In the genomic region with DNA sequence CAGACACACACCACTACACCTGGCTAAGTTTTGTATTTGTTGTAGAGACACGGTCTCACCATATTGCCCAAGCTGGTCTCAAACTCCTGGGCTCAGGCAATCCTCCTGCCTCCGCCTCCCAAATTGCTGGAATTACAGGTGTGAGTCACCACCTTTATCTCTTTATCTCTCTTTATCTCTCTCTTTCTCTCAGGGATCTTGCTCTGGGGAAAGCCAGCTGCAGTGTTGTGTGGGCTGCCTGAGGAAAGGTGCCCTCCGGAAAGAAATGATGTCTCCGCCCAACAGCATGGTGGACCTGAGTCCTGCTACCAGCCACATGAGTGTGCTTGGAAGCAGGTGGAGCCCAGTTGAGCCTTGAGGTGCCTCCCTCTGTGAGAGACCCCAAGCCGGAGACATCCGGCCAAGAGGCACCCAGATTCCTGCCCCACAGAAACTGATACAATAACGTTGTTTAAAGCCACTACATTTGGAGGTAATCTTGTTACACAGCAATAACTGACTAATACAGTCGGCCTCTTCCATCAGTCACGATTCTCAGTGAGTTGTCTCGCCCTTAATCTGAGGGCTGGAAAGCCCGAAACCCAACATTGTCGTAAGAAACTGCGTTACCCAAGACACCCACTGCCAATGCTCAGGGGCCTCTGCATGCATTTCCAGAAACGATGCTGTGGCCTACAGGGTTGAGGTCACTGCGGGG, we compare ENCODE assay signal across 1 cellular context.
TF ChIP-seq lines count a peak whose summit lies in the region.

No MANE protein-coding gene starts in this region.

TF ChIP-seq in SK-N-SH treated with all-trans-retinoic acid at 6 μM for 48 hours, 23 proteins besides CTCF, POLR2A, EP300 and RAD21 (continued from another document):
- TF ChIP-seq, protein P1, sequence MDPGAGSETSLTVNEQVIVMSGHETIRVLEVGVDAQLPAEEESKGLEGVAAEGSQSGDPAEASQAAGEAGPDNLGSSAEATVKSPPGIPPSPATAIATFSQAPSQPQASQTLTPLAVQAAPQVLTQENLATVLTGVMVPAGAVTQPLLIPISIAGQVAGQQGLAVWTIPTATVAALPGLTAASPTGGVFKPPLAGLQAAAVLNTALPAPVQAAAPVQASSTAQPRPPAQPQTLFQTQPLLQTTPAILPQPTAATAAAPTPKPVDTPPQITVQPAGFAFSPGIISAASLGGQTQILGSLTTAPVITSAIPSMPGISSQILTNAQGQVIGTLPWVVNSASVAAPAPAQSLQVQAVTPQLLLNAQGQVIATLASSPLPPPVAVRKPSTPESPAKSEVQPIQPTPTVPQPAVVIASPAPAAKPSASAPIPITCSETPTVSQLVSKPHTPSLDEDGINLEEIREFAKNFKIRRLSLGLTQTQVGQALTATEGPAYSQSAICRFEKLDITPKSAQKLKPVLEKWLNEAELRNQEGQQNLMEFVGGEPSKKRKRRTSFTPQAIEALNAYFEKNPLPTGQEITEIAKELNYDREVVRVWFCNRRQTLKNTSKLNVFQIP (CRISPR knock-in tag; IDR thresholded peaks at IDR 0.05; ENCODE audit: borderline replicate concordance, low read depth): no peak
- TF ChIP-seq TCF4 (CRISPR knock-in tag; IDR thresholded peaks at IDR 0.05; ENCODE audit: borderline replicate concordance) (no peak), ZFP3 (CRISPR knock-in tag; IDR thresholded peaks at IDR 0.05) (no peak), TOX (CRISPR knock-in tag; IDR thresholded peaks at IDR 0.05; ENCODE audit: borderline replicate concordance) (no peak), ESRRG (CRISPR knock-in tag; IDR thresholded peaks at IDR 0.05) (no peak), PPARA (CRISPR knock-in tag; IDR thresholded peaks at IDR 0.05; ENCODE audit: borderline replicate concordance) (no peak), GLIS3 (CRISPR knock-in tag; IDR thresholded peaks at IDR 0.05) (no peak), ARNTL (CRISPR knock-in tag; IDR thresholded peaks at IDR 0.05; ENCODE audit: borderline replicate concordance, low read depth) (no peak), BACH2 (CRISPR knock-in tag; IDR thresholded peaks at IDR 0.05; ENCODE audit: borderline replicate concordance) (no peak), ZNF8 (CRISPR knock-in tag; IDR thresholded peaks at IDR 0.05) (no peak), RARB (CRISPR knock-in tag; IDR thresholded peaks at IDR 0.05) (no peak), SNAI2 (CRISPR knock-in tag; IDR thresholded peaks at IDR 0.05) (no peak)
- TF ChIP-seq, protein P2, sequence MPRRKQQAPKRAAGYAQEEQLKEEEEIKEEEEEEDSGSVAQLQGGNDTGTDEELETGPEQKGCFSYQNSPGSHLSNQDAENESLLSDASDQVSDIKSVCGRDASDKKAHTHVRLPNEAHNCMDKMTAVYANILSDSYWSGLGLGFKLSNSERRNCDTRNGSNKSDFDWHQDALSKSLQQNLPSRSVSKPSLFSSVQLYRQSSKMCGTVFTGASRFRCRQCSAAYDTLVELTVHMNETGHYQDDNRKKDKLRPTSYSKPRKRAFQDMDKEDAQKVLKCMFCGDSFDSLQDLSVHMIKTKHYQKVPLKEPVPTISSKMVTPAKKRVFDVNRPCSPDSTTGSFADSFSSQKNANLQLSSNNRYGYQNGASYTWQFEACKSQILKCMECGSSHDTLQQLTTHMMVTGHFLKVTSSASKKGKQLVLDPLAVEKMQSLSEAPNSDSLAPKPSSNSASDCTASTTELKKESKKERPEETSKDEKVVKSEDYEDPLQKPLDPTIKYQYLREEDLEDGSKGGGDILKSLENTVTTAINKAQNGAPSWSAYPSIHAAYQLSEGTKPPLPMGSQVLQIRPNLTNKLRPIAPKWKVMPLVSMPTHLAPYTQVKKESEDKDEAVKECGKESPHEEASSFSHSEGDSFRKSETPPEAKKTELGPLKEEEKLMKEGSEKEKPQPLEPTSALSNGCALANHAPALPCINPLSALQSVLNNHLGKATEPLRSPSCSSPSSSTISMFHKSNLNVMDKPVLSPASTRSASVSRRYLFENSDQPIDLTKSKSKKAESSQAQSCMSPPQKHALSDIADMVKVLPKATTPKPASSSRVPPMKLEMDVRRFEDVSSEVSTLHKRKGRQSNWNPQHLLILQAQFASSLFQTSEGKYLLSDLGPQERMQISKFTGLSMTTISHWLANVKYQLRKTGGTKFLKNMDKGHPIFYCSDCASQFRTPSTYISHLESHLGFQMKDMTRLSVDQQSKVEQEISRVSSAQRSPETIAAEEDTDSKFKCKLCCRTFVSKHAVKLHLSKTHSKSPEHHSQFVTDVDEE (CRISPR knock-in tag; IDR thresholded peaks at IDR 0.05): no peak
- TF ChIP-seq, protein P3, sequence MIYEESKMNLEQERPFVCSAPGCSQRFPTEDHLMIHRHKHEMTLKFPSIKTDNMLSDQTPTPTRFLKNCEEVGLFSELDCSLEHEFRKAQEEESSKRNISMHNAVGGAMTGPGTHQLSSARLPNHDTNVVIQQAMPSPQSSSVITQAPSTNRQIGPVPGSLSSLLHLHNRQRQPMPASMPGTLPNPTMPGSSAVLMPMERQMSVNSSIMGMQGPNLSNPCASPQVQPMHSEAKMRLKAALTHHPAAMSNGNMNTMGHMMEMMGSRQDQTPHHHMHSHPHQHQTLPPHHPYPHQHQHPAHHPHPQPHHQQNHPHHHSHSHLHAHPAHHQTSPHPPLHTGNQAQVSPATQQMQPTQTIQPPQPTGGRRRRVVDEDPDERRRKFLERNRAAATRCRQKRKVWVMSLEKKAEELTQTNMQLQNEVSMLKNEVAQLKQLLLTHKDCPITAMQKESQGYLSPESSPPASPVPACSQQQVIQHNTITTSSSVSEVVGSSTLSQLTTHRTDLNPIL (CRISPR knock-in tag; IDR thresholded peaks at IDR 0.05; ENCODE audit: low read depth): no peak
- TF ChIP-seq, protein P4, sequence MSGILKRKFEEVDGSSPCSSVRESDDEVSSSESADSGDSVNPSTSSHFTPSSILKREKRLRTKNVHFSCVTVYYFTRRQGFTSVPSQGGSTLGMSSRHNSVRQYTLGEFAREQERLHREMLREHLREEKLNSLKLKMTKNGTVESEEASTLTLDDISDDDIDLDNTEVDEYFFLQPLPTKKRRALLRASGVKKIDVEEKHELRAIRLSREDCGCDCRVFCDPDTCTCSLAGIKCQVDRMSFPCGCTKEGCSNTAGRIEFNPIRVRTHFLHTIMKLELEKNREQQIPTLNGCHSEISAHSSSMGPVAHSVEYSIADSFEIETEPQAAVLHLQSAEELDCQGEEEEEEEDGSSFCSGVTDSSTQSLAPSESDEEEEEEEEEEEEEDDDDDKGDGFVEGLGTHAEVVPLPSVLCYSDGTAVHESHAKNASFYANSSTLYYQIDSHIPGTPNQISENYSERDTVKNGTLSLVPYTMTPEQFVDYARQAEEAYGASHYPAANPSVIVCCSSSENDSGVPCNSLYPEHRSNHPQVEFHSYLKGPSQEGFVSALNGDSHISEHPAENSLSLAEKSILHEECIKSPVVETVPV (CRISPR knock-in tag; IDR thresholded peaks at IDR 0.05): no peak
